ENCODE assay signal across 8 cellular contexts in genomic region chr12:104877107-104877705, GRCh38.
DNase-seq lines count a peak whose midpoint lies in the region; ATAC-seq and TF ChIP-seq lines count a peak whose summit lies in the region.

No MANE protein-coding gene starts in this region.

- no peaks in the 10 kb centered on the region for H3K9me3 ChIP-seq in RWPE2 (ENCODE audit: severe bottlenecking)
- no peaks in the 10 kb centered on the region for H3K9me3 ChIP-seq in breast epithelium

- H3K4me1 ChIP-seq in RWPE2 (ENCODE audit: insufficient read depth, poor library complexity, severe bottlenecking): no peaks in the 10 kb centered on the region
- H3K4me1 ChIP-seq in breast epithelium: no peaks in the 10 kb centered on the region

- ATAC-seq in RWPE2 (ENCODE audit: low read depth) (peak; percentile 53; the same call in 1 of the 3 replicates), GM21423 (IDR thresholded peaks at IDR 0.05; ENCODE audit: unreplicated experiment) (no peak), HG02870 (IDR thresholded peaks at IDR 0.05; ENCODE audit: unreplicated experiment) (no peak)

- H3K36me3 ChIP-seq in RWPE2 (ENCODE audit: low read depth) (no peaks in the 10 kb centered on the region), breast epithelium (no peaks in the 10 kb centered on the region)

- intact Hi-C loops in breast epithelium (cut with DNase I; ENCODE audit: low total_unique reads): no loop called here

- H3K4me3 ChIP-seq in RWPE2 (ENCODE audit: severe bottlenecking) (no peak overlapping the region), breast epithelium (no peak overlapping the region)

- H3K27ac ChIP-seq in RWPE2 (ENCODE audit: poor library complexity, severe bottlenecking) (no peak overlapping the region), breast epithelium (no peak overlapping the region)

- no peak for TF ChIP-seq POLR2A in breast epithelium (IDR thresholded peaks at IDR 0.05)

- DNase-seq in D341Med (ENCODE audit: low spot score) (peak; percentile 58), HT1080 (ENCODE audit: low read depth) (peak; percentile 23), RWPE2 (ENCODE audit: low spot score) (no peak), breast epithelium (ENCODE audit: low spot score in 2 of 2) (no peak), kidney tubule cell (ENCODE audit: low spot score) (peak; percentile 15), superior temporal gyrus (ENCODE audit: extremely low spot score) (peak; percentile 62)

- TF ChIP-seq CTCF in RWPE2 (IDR thresholded peaks at IDR 0.05; ENCODE audit: poor library complexity, severe bottlenecking) (peak; percentile 87), breast epithelium (IDR thresholded peaks at IDR 0.05) (peak; percentile 41 to 65 (median 53))

- H3K27me3 ChIP-seq in RWPE2 (ENCODE audit: insufficient read depth, poor library complexity, severe bottlenecking) (no peaks in the 10 kb centered on the region), breast epithelium (no peaks in the 10 kb centered on the region)

Comparison
In these comparisons a context has a peak if more than half of its experiments do, and no peak if none do; other contexts are left out.
1. DNase-seq: peak in D341Med (single experiment), HT1080 (single experiment), kidney tubule cell (single experiment) and superior temporal gyrus (single experiment); none in RWPE2 (single experiment) and breast epithelium (0 of 2).